Comparison of ENCODE assay signal across 31 cellular contexts in genomic region chr20:15627501-15627903, GRCh38.
"Had no signal": no experiment of that assay in that cellular context is flagged by ENCODE, and none has a peak within 500 bp of the region (broad histone marks: within the 10 kb centered on the region; RNA-seq: fewer than 3 reads in every experiment).

No MANE protein-coding gene starts in this region.

- H3K9ac ChIP-seq: neural progenitor cell had no signal

- H3K9me3 Mint-ChIP-seq: activated CD4-positive, alpha-beta T cell treated with anti-CD3 and anti-CD28 coated beads, Interleukin-2, amount 10 ng/mL, durations not matched to agents 24 days and 14 days had no signal

- DNase-seq: activated CD4-positive, alpha-beta T cell treated with anti-CD3 and anti-CD28 coated beads, Interleukin-2, amount 10 ng/mL, durations not matched to agents 24 days and 14 days; activated CD4-positive, CD25-positive, alpha-beta regulatory T cell treated with anti-CD3 and anti-CD28 coated beads, Interleukin-2, amount 50 U/mL, for 72 hours; activated CD8-positive, alpha-beta T cell treated with anti-CD3 and anti-CD28 coated beads for 36 hours; activated naive CD4-positive, alpha-beta T cell; activated T-cell treated with anti-CD3 and anti-CD28 coated beads, Interleukin-2, amount 50 U/mL, for 48 hours; central memory CD4-positive, alpha-beta T cell; foreskin keratinocyte; heart left ventricle; hypothalamus; kidney glomerular epithelial cell; left lung; lower lobe of right lung; mesenchymal stem cell; natural killer cell; occipital lobe; posterior cingulate gyrus; right cardiac atrium; stimulated activated CD4-positive, alpha-beta T cell treated with anti-CD3 and anti-CD28 coated beads, Interleukin-15, amount 100 ng/mL, for 24 hours; stimulated activated CD4-positive, alpha-beta T cell treated with anti-CD3 and anti-CD28 coated beads, Interleukin-2, amount 100 ng/mL, for 24 hours; stimulated activated naive CD4-positive, alpha-beta T cell; T-helper 17 cell; T1000; tibial artery; WERI-Rb-1 had no signal

- H3K36me3 Mint-ChIP-seq: activated naive CD4-positive, alpha-beta T cell treated with anti-CD3 and anti-CD28 coated beads, Interleukin-2, amount 50 U/mL, for 72 hours; natural killer cell; neural progenitor cell had no signal

- H3K27ac ChIP-seq: breast epithelium, esophagus muscularis mucosa, foreskin keratinocyte, heart left ventricle, left lung, lower lobe of right lung, neural progenitor cell, suprapubic skin, tibial artery, WERI-Rb-1 had no signal

- H3K9me3 ChIP-seq: breast epithelium, esophagus muscularis mucosa, heart left ventricle, left lung, lower lobe of right lung, suprapubic skin, tibial artery had no signal

- H3K4me3 Mint-ChIP-seq: activated CD4-positive, alpha-beta T cell treated with anti-CD3 and anti-CD28 coated beads, Interleukin-2, amount 10 ng/mL, durations not matched to agents 24 days and 14 days; activated CD8-positive, alpha-beta T cell treated with anti-CD3 and anti-CD28 coated beads for 36 hours; dendritic cell treated with granulocyte-macrophage colony-stimulating factor and Interleukin-4, amounts not matched to agents 40 ng/mL and 50 ng/mL, for 4 days; natural killer cell; neural progenitor cell; T-helper 17 cell had no signal

- H3K27me3 Mint-ChIP-seq: activated CD4-positive, alpha-beta T cell treated with anti-CD3 and anti-CD28 coated beads, Interleukin-2, amount 10 ng/mL, durations not matched to agents 24 days and 14 days; activated CD8-positive, alpha-beta T cell treated with anti-CD3 and anti-CD28 coated beads for 36 hours; dendritic cell treated with granulocyte-macrophage colony-stimulating factor and Interleukin-4, amounts not matched to agents 40 ng/mL and 50 ng/mL, for 4 days; T-helper 17 cell had no signal

- H3K27ac Mint-ChIP-seq: activated CD4-positive, alpha-beta T cell treated with anti-CD3 and anti-CD28 coated beads, Interleukin-2, amount 10 ng/mL, durations not matched to agents 24 days and 14 days; activated CD8-positive, alpha-beta T cell treated with anti-CD3 and anti-CD28 coated beads for 36 hours; activated naive CD4-positive, alpha-beta T cell treated with anti-CD3 and anti-CD28 coated beads, Interleukin-2, amount 50 U/mL, for 72 hours; activated T-helper 2 cell treated with anti-CD3 and anti-CD28 coated beads, Interferon-gamma antibody, Interleukin-2, Interleukin-4, amounts not matched to agents 10 μg/mL and 5 μg/mL and 100 μg/mL, durations not matched to agents 14 hours and 24 hours and 36 hours; dendritic cell treated with granulocyte-macrophage colony-stimulating factor and Interleukin-4, amounts not matched to agents 40 ng/mL and 50 ng/mL, for 4 days; natural killer cell; neural progenitor cell; T-helper 17 cell had no signal

- H3K4me3 ChIP-seq: breast epithelium, esophagus muscularis mucosa, heart left ventricle, left lung, lower lobe of right lung, neural progenitor cell, suprapubic skin, tibial artery had no signal

- H3K27me3 ChIP-seq: breast epithelium, esophagus muscularis mucosa, foreskin keratinocyte, heart left ventricle, left lung, neural progenitor cell, suprapubic skin, tibial artery had no signal

- H3K4me2 ChIP-seq: neural progenitor cell had no signal

- H3K4me1 Mint-ChIP-seq: activated CD4-positive, alpha-beta T cell treated with anti-CD3 and anti-CD28 coated beads, Interleukin-2, amount 10 ng/mL, durations not matched to agents 24 days and 14 days; natural killer cell; T-helper 17 cell had no signal

- H3K4me1 ChIP-seq: breast epithelium, esophagus muscularis mucosa, foreskin keratinocyte, heart left ventricle, left lung, lower lobe of right lung, neural progenitor cell, suprapubic skin, tibial artery had no signal

- H3K36me3 ChIP-seq: breast epithelium, esophagus muscularis mucosa, heart left ventricle, left lung, lower lobe of right lung, neural progenitor cell, suprapubic skin, tibial artery, WERI-Rb-1 had no signal

- ATAC-seq: activated CD8-positive, alpha-beta T cell treated with anti-CD3 and anti-CD28 coated beads for 36 hours; activated naive CD4-positive, alpha-beta T cell treated with anti-CD3 and anti-CD28 coated beads, Interleukin-2, amount 50 U/mL, for 72 hours; foreskin keratinocyte; heart left ventricle; left lung; lower lobe of right lung; natural killer cell; right cardiac atrium; T-helper 17 cell had no signal
